23 cellular contexts compared by ENCODE assay signal in the genomic region with DNA sequence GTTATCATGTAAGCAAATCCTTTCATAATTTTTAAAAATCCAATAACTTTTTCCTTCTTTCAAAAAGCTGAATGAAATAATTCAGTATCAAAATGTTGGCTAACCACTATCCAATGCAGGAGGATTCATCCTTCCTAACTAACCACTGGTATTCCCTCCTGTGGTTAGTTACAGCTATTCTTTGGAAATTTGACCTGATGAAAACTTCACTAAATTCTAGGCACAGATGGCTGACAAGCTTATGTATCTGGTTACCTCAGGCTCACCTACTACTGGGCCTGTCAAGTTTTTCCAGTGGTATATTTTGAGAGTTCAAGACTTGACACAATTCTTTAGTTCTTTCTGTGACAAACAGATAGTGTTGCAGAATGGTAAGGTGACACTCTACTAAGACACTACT. TPM values are rescaled to one million over a fixed set of nuclear protein-coding genes. Genes with fewer than 3 reads are reported as not detected.
DNase-seq lines count a peak whose midpoint lies in the region; ATAC-seq and TF ChIP-seq lines count a peak whose summit lies in the region.
"Had no signal": no experiment of that assay in that cellular context is flagged by ENCODE, and none has a peak within 500 bp of the region (broad histone marks: within the 10 kb centered on the region; RNA-seq: fewer than 3 reads in every experiment).

No MANE protein-coding gene starts in this region.

- H3K79me2 ChIP-seq in Karpas-422 (ENCODE audit: low read length), result peaks cover 98% of the 10 kb centered on the region

- no peaks in the 10 kb centered on the region for H3K9me3 Mint-ChIP-seq in glutamatergic neuron (ENCODE audit: unreplicated experiment)
- H3K9me3 Mint-ChIP-seq: activated CD8-positive, alpha-beta T cell treated with anti-CD3 and anti-CD28 coated beads for 36 hours; activated naive CD8-positive, alpha-beta T cell treated with anti-CD3 and anti-CD28 coated beads for 36 hours; brain; T-cell had no signal

- H3K9me2 ChIP-seq in Karpas-422 (replicated peaks; ENCODE audit: insufficient read depth, low read length), result no peaks in the 10 kb centered on the region

- peaks cover 3% of the 10 kb centered on the region for H3K36me3 Mint-ChIP-seq in T-helper 17 cell (ENCODE audit: low read depth)
- H3K36me3 Mint-ChIP-seq in glutamatergic neuron (ENCODE audit: unreplicated experiment), result no peaks in the 10 kb centered on the region
- H3K36me3 Mint-ChIP-seq: brain had no signal

- no peak overlapping the region for H3K9ac ChIP-seq in Karpas-422 (ENCODE audit: low read length)

- H3K27me3 Mint-ChIP-seq in T-helper 17 cell (no peaks in the 10 kb centered on the region), glutamatergic neuron (ENCODE audit: unreplicated experiment) (no peaks in the 10 kb centered on the region)
- H3K27me3 Mint-ChIP-seq: activated CD8-positive, alpha-beta T cell treated with anti-CD3 and anti-CD28 coated beads for 36 hours; activated naive CD8-positive, alpha-beta T cell treated with anti-CD3 and anti-CD28 coated beads for 36 hours; progenitor cell of endocrine pancreas; T-cell had no signal

- peak; percentile 23 for DNase-seq in NCI-H82 (lab: John Stamatoyannopoulos, UW)
- DNase-seq in NCI-H82 treated with DMSO at 0.1 percent for 48 hours (lab: John Stamatoyannopoulos, UW; ENCODE audit: unreplicated experiment), result no peak
- DNase-seq in T-helper 17 cell, result no peak
- DNase-seq in glutamatergic neuron, result no peak
- no peak for DNase-seq in psoas muscle
- no peak for DNase-seq in Karpas-422
- no peak for DNase-seq in tibial artery
- DNase-seq: activated CD4-positive, alpha-beta T cell treated with anti-CD3 and anti-CD28 coated beads for 1 hour; activated CD8-positive, alpha-beta T cell treated with anti-CD3 and anti-CD28 coated beads for 36 hours; activated effector memory CD4-positive, alpha-beta T cell treated with Interleukin-2 at 50 U/mL for 16 hours; activated naive CD8-positive, alpha-beta T cell treated with anti-CD3 and anti-CD28 coated beads for 36 hours; activated T-cell treated with anti-CD3 and anti-CD28 coated beads for 4 hours; BE2C; HCEC 1CT; islet precursor cell; mucosa of descending colon; NCI-H2081 treated with DMSO at 0.1 percent for 48 hours; NCI-H510A; T-cell had no signal

- H3K27ac ChIP-seq in psoas muscle (no peak overlapping the region), gastroesophageal sphincter (peak overlapping the region in 1 of 4 donors; percentile 2), Karpas-422 (ENCODE audit: low read length) (no peak overlapping the region), tibial artery (no peak overlapping the region)

- ATAC-seq in T-helper 17 cell (no peak), psoas muscle (peak in 3 of 4 donors; percentile 45 to 57 (median 53)), gastroesophageal sphincter (no peak)
- ATAC-seq: activated CD8-positive, alpha-beta T cell treated with anti-CD3 and anti-CD28 coated beads for 36 hours; mucosa of descending colon; T-cell had no signal

- H3K36me3 ChIP-seq in psoas muscle (ENCODE audit: insufficient read depth in 1 of 2, low read depth in 1 of 2) (no peaks in the 10 kb centered on the region), gastroesophageal sphincter (no peaks in the 10 kb centered on the region), Karpas-422 (ENCODE audit: insufficient read depth, low read length) (no peaks in the 10 kb centered on the region), tibial artery (no peaks in the 10 kb centered on the region)
- H3K36me3 ChIP-seq: BE2C, esophagus muscularis mucosa had no signal

- H3K9me3 ChIP-seq in T-helper 17 cell (ENCODE audit: control insufficient read depth, low read length, poor library complexity, severe bottlenecking) (no peaks in the 10 kb centered on the region), psoas muscle (no peaks in the 10 kb centered on the region), gastroesophageal sphincter (no peaks in the 10 kb centered on the region), Karpas-422 (ENCODE audit: low read length) (no peaks in the 10 kb centered on the region), tibial artery (no peaks in the 10 kb centered on the region)
- H3K9me3 ChIP-seq: BE2C, esophagus muscularis mucosa, mucosa of descending colon had no signal

- TF ChIP-seq EP300 in gastroesophageal sphincter (IDR thresholded peaks at IDR 0.05), result no peak

- H3K4me2 ChIP-seq in Karpas-422 (ENCODE audit: low read depth, low read length, poor library complexity, severe bottlenecking), result no peak overlapping the region

- H3K4me1 ChIP-seq in psoas muscle (peaks cover 54% of the 10 kb centered on the region), gastroesophageal sphincter (peaks cover 16 to 98% (median 45%) of the 10 kb centered on the region in 3 donors), Karpas-422 (ENCODE audit: low read length) (peaks cover 24% of the 10 kb centered on the region), tibial artery (peaks cover 0 to 78% (median 9%) of the 10 kb centered on the region in 4 donors)
- H3K4me1 ChIP-seq: BE2C had no signal

- H3K27me3 ChIP-seq in psoas muscle (ENCODE audit: insufficient read depth in 3 of 3, low read length in 2 of 3) (no peaks in the 10 kb centered on the region), gastroesophageal sphincter (no peaks in the 10 kb centered on the region), Karpas-422 (ENCODE audit: low read length) (no peaks in the 10 kb centered on the region), tibial artery (no peaks in the 10 kb centered on the region)
- H3K27me3 ChIP-seq: BE2C, esophagus muscularis mucosa had no signal

- H3K4me1 Mint-ChIP-seq in T-helper 17 cell (peaks cover 27% of the 10 kb centered on the region), glutamatergic neuron (ENCODE audit: low read depth, unreplicated experiment) (peaks cover 51% of the 10 kb centered on the region)

- no peak overlapping the region for H3K4me3 ChIP-seq in psoas muscle
- no peak overlapping the region for H3K4me3 ChIP-seq in gastroesophageal sphincter
- H3K4me3 ChIP-seq in Karpas-422 (ENCODE audit: low read length), result no peak overlapping the region
- H3K4me3 ChIP-seq in tibial artery, result no peak overlapping the region
- H3K4me3 ChIP-seq: esophagus muscularis mucosa, mucosa of descending colon had no signal

- no peak overlapping the region for H2AFZ ChIP-seq in Karpas-422 (ENCODE audit: low read length)

- peak overlapping the region; percentile 32 for H3K27ac Mint-ChIP-seq in T-helper 17 cell
- H3K27ac Mint-ChIP-seq in glutamatergic neuron (ENCODE audit: unreplicated experiment), result peak overlapping the region; percentile 83
- H3K27ac Mint-ChIP-seq: activated CD8-positive, alpha-beta T cell treated with anti-CD3 and anti-CD28 coated beads for 36 hours; activated naive CD8-positive, alpha-beta T cell treated with anti-CD3 and anti-CD28 coated beads for 36 hours; progenitor cell of endocrine pancreas; T-cell had no signal

- intact Hi-C loops in psoas muscle (cut with DNase I) (no loop called here), tibial artery (cut with DNase I; ENCODE audit: low total_unique reads) (no loop called here)

- H3K4me3 Mint-ChIP-seq in T-helper 17 cell (no peak overlapping the region), glutamatergic neuron (ENCODE audit: unreplicated experiment) (no peak overlapping the region)
- H3K4me3 Mint-ChIP-seq: activated CD8-positive, alpha-beta T cell treated with anti-CD3 and anti-CD28 coated beads for 36 hours; activated naive CD8-positive, alpha-beta T cell treated with anti-CD3 and anti-CD28 coated beads for 36 hours; brain; T-cell had no signal

- no peak for TF ChIP-seq CTCF in glutamatergic neuron (IDR thresholded peaks at IDR 0.05; ENCODE audit: partially characterized antibody, unreplicated experiment)
- TF ChIP-seq CTCF in psoas muscle (IDR thresholded peaks at IDR 0.05), result no peak
- TF ChIP-seq CTCF in gastroesophageal sphincter (IDR thresholded peaks at IDR 0.05), result no peak
- TF ChIP-seq CTCF in tibial artery (IDR thresholded peaks at IDR 0.05), result no peak

- TF ChIP-seq POLR2A in gastroesophageal sphincter (IDR thresholded peaks at IDR 0.05), result no peak

- peaks cover 7% of the 10 kb centered on the region; the same call in 1 of the 2 replicates for H4K20me1 ChIP-seq in Karpas-422 (ENCODE audit: insufficient read depth, low read depth, low read length)

RNA-seq across cellular contexts. Expression of a gene that starts 15.9 kb away (rescaled TPM):
- 10 to 100 TPM; 25.0 to 48.5 TPM for total RNA-seq in T-helper 17 cell
- total RNA-seq in glutamatergic neuron (ENCODE audit: unreplicated experiment), result 86.6 TPM
- total RNA-seq in psoas muscle, result 10 to 100 TPM; 28.8 to 40.8 (median 32.6) TPM
- polyA plus RNA-seq in psoas muscle, result 10 to 100 TPM; 26.3 to 41.1 (median 32.1) TPM
- total RNA-seq in gastroesophageal sphincter, result 100 to 1,000 TPM; 261 to 338 (median 333) TPM
- total RNA-seq in Karpas-422 (2014; rRNA removed; shearing (Covaris generic); ENCODE audit: low replicate concordance), result 40.4 and 53.6 TPM in 2 replicates

Comparison
In these comparisons a context has a peak if more than half of its experiments do, and no peak if none do; other contexts are left out.
1. ATAC-seq: peak in psoas muscle (3 of 4); none in T-helper 17 cell (single experiment) and gastroesophageal sphincter (single experiment).